Comparison of ENCODE assay signal across 16 cellular contexts in genomic region chr2:82795446-82795845, GRCh38.
DNase-seq lines count a peak whose midpoint lies in the region; ATAC-seq, FAIRE-seq and TF ChIP-seq lines count a peak whose summit lies in the region.
"Had no signal": no experiment of that assay in that cellular context is flagged by ENCODE, and none has a peak within 500 bp of the region (broad histone marks: within the 10 kb centered on the region; RNA-seq: fewer than 3 reads in every experiment).

No MANE protein-coding gene starts in this region.

- no peaks in the 10 kb centered on the region for H3K9me3 Mint-ChIP-seq in astrocyte (ENCODE audit: unreplicated experiment)

- H3K4me1 Mint-ChIP-seq in astrocyte (ENCODE audit: low read depth, unreplicated experiment), result peaks cover 7% of the 10 kb centered on the region

- H2AFZ ChIP-seq in ACC112 (ENCODE audit: low read length, unreplicated experiment) (no peak overlapping the region), astrocyte (ENCODE audit: low read depth, low read length) (no peak overlapping the region)

- H3K4me3 ChIP-seq in ACC112 (ENCODE audit: low read depth, low read length), result 0 out of 2 replicates have a peak overlapping the region, but pooled peaks have one; percentile 18
- H3K4me3 ChIP-seq in astrocyte (ENCODE audit: insufficient read depth, low read depth, low read length), result no peak overlapping the region
- H3K4me3 ChIP-seq: pancreas had no signal

- no peaks in the 10 kb centered on the region for H3K36me3 Mint-ChIP-seq in astrocyte (ENCODE audit: low read depth, unreplicated experiment)

- peak overlapping the region; percentile 77 for H3K27ac Mint-ChIP-seq in astrocyte (ENCODE audit: unreplicated experiment)

- FAIRE-seq in astrocyte (lab: Jason Lieb, UNC), result no peak

- H3K27ac ChIP-seq in ACC112 (ENCODE audit: low read depth, low read length) (peak overlapping the region; percentile 64), astrocyte (ENCODE audit: low read depth, low read length) (peak overlapping the region; percentile 51)
- H3K27ac ChIP-seq: pancreas had no signal

- H3K4me3 Mint-ChIP-seq in astrocyte (ENCODE audit: unreplicated experiment), result no peak overlapping the region

- peak overlapping the region; percentile 57 for H3K4me2 ChIP-seq in astrocyte (ENCODE audit: low read length)

- H3K36me3 ChIP-seq in ACC112 (ENCODE audit: insufficient read depth, low read length) (no peaks in the 10 kb centered on the region), astrocyte (ENCODE audit: insufficient read depth, low read length) (no peaks in the 10 kb centered on the region)
- H3K36me3 ChIP-seq: pancreas had no signal

- no peaks in the 10 kb centered on the region for H3K9me3 ChIP-seq in astrocyte (ENCODE audit: insufficient read depth, low read depth, low read length)
- H3K9me3 ChIP-seq: pancreas had no signal

- no peaks in the 10 kb centered on the region for H3K27me3 Mint-ChIP-seq in astrocyte (ENCODE audit: low read depth, unreplicated experiment)

- DNase-seq in HS-27A (ENCODE audit: low read depth) (peak; percentile 60), astrocyte (ENCODE audit: low read depth) (peak; percentile 66), glomerular endothelial cell (ENCODE audit: extremely low read depth, low read depth, low spot score) (peak; percentile 64), NCI-H1092 treated with DMSO at 0.1 percent for 48 hours (lab: John Stamatoyannopoulos, UW) (no peak), retina (no peak)
- DNase-seq in stimulated activated CD8-positive, alpha-beta memory T cell treated with anti-CD3 and anti-CD28 coated beads, Interleukin-4, amount 100 ng/mL, for 48 hours, result no peak
- DNase-seq: activated CD8-positive, alpha-beta memory T cell treated with anti-CD3 and anti-CD28 coated beads, Interleukin-2, amount 50 U/mL, for 48 hours; amygdala; erythroblast; GDM1; left ventricle myocardium superior; NCI-H187; pancreas; T1000 had no signal

- H3K27me3 ChIP-seq in ACC112 (ENCODE audit: insufficient read depth, low read length), result no peaks in the 10 kb centered on the region
- no peaks in the 10 kb centered on the region for H3K27me3 ChIP-seq in astrocyte (ENCODE audit: insufficient read depth, low read length)
- H3K27me3 ChIP-seq: pancreas had no signal

- H3K4me1 ChIP-seq in ACC112 (ENCODE audit: control insufficient read depth, insufficient read depth, low read length, unreplicated experiment), result peaks cover 3% of the 10 kb centered on the region
- no peaks in the 10 kb centered on the region for H3K4me1 ChIP-seq in astrocyte (ENCODE audit: insufficient read depth, low read length)
- H3K4me1 ChIP-seq: pancreas had no signal

- H3K79me2 ChIP-seq in ACC112 (ENCODE audit: control insufficient read depth, insufficient read depth, low read length, unreplicated experiment) (no peaks in the 10 kb centered on the region), astrocyte (ENCODE audit: insufficient read depth, low read length) (no peaks in the 10 kb centered on the region)

- no peak for TF ChIP-seq CTCF in astrocyte (IDR thresholded peaks at IDR 0.05; ENCODE audit: insufficient read depth, low read depth, low read length)

- no peaks in the 10 kb centered on the region for H4K20me1 ChIP-seq in astrocyte (ENCODE audit: insufficient read depth, low read length)

- H3K9ac ChIP-seq in astrocyte (ENCODE audit: low read length), result no peak overlapping the region

- no peak for ATAC-seq in HG03354 (IDR thresholded peaks at IDR 0.05; ENCODE audit: poor library complexity, severe bottlenecking, unreplicated experiment)
- ATAC-seq: left ventricle myocardium superior, pancreas had no signal

Comparison
In these comparisons a context has a peak if more than half of its experiments do, and no peak if none do; other contexts are left out.
1. DNase-seq: peak in HS-27A (single experiment), astrocyte (single experiment) and glomerular endothelial cell (single experiment); none in NCI-H1092 treated with DMSO at 0.1 percent for 48 hours (single experiment), retina (single experiment) and stimulated activated CD8-positive, alpha-beta memory T cell treated with anti-CD3 and anti-CD28 coated beads, Interleukin-4, amount 100 ng/mL, for 48 hours (single experiment).